23 cellular contexts compared by ENCODE assay signal in the genomic region with DNA sequence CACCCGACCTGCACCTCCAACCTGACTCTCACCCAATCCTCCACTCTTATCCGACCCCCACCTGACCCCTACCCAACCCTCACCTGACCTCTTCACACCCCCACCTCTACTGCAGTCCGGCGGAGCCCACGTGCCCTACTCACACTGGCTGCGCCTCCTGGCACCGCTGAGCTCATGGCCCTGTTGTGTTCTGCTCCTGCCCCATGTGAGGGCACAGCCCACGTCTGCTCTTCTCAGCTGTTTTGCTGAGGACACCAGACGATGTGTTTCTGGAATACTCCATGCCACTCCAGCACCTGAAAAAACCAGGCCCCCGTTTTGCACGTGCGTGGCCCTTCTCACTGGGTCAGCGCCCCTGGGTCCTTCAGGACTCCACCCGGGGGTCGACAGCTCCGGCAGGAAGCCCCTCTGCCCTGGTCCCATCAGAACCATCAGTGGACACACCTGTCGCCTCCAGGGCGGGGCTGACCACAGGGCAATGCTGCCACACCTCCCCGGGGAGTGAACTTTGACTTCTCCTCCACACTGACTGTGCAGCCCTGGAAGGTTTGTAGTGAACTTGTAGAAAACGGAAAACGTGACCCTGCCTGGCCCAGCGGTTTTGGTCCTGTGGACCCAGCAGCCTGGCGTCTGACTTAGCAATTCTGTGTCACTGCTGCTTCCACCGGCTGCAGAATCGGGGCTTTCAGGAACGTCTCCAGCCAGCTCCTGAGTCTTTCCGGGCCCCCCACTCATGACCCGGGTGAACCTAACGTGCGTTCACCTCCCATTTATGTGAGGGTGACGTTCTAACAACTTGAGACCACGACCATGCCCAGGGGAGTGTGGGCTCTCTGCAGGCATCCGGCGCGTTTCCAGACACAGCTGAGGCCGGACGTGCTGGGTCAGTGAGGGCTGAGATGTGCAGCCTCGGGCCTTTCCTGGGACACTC. TPM values are rescaled to one million over a fixed set of nuclear protein-coding genes. Genes with fewer than 3 reads are reported as not detected.
DNase-seq lines count a peak whose midpoint lies in the region; ATAC-seq, FAIRE-seq and TF ChIP-seq lines count a peak whose summit lies in the region.
"Had no signal": no experiment of that assay in that cellular context is flagged by ENCODE, and none has a peak within 500 bp of the region (broad histone marks: within the 10 kb centered on the region; RNA-seq: fewer than 3 reads in every experiment).

No MANE protein-coding gene starts in this region.

- intact Hi-C loops in kidney (cut with DNase I): no loop called here
- intact Hi-C loops in stomach (cut with DNase I; ENCODE audit: low total_unique reads): no loop called here

- H3K27me3 Mint-ChIP-seq in WTC11 (ENCODE audit: low read depth): peaks cover 20% of the 10 kb centered on the region
- H3K27me3 Mint-ChIP-seq: activated CD4-positive, alpha-beta T cell treated with anti-CD3 and anti-CD28 coated beads, Interleukin-2, amount 10 ng/mL, durations not matched to agents 7 days and 5 days; central memory CD8-positive, alpha-beta T cell had no signal

- H3K9me3 Mint-ChIP-seq in WTC11: no peaks in the 10 kb centered on the region
- H3K9me3 Mint-ChIP-seq: activated CD4-positive, alpha-beta T cell treated with anti-CD3 and anti-CD28 coated beads, Interleukin-2, amount 10 ng/mL, durations not matched to agents 7 days and 5 days; central memory CD8-positive, alpha-beta T cell; immature natural killer cell; naive thymus-derived CD8-positive, alpha-beta T cell had no signal

- no peak overlapping the region for H3K4me3 Mint-ChIP-seq in WTC11
- H3K4me3 Mint-ChIP-seq: activated CD4-positive, alpha-beta T cell treated with anti-CD3 and anti-CD28 coated beads, Interleukin-2, amount 10 ng/mL, durations not matched to agents 7 days and 5 days; central memory CD8-positive, alpha-beta T cell; immature natural killer cell; naive thymus-derived CD8-positive, alpha-beta T cell had no signal

- no peak overlapping the region for H3K9ac ChIP-seq in OCI-LY3 (ENCODE audit: low read length)
- no peak overlapping the region for H3K9ac ChIP-seq in kidney (ENCODE audit: low read length in 2 of 2)

- no peak overlapping the region for H2AFZ ChIP-seq in OCI-LY3 (ENCODE audit: low read depth, low read length)

- ATAC-seq in HG03045 (IDR thresholded peaks at IDR 0.05; ENCODE audit: unreplicated experiment) (no peak), WTC11 (no peak)
- ATAC-seq: heart left ventricle; naive thymus-derived CD8-positive, alpha-beta T cell had no signal

- WGBS in stomach, 5 donors: 61 to 69% (median 65%) methylated on average over 38 of the region's 38 CpGs

- H3K4me1 ChIP-seq in OCI-LY3 (ENCODE audit: low read length) (peaks cover 41% of the 10 kb centered on the region), kidney (ENCODE audit: control insufficient read depth in 1 of 2, insufficient read depth in 1 of 2, low read depth in 1 of 2, low read length in 2 of 2) (peaks cover 0 to 4% of the 10 kb centered on the region in 2 donors), stomach (peaks cover 10 to 25% (median 21%) of the 10 kb centered on the region in 4 donors)

- CTCF ChIA-PET in WTC11 (lab: Charles Lee): no interaction called here

- H3K27ac ChIP-seq in OCI-LY3 (ENCODE audit: low read length): no peak overlapping the region
- H3K27ac ChIP-seq in kidney (ENCODE audit: low read depth in 2 of 2, low read length in 2 of 2): peak overlapping the region in 1 of 2 donors; percentile 22
- H3K27ac ChIP-seq in stomach: no peak overlapping the region
- H3K27ac ChIP-seq: heart left ventricle, HL-60, suprapubic skin had no signal

- peak; percentile 54 for DNase-seq in kidney
- DNase-seq in stomach: peak; percentile 51
- no peak for DNase-seq in WTC11 (ENCODE audit: low spot score)
- DNase-seq: activated CD4-positive, alpha-beta T cell treated with anti-CD3 and anti-CD28 coated beads, Interleukin-2, amount 10 ng/mL, durations not matched to agents 7 days and 5 days; activated naive CD4-positive, alpha-beta T cell; AML-193; aorta; heart left ventricle; immature natural killer cell; KG1; naive thymus-derived CD8-positive, alpha-beta T cell; NCI-H2081; NCI-H510A treated with DMSO at 0.1 percent for 48 hours; stimulated activated CD4-positive, alpha-beta T cell treated with anti-CD3 and anti-CD28 coated beads, Interleukin-4, amount 100 ng/mL, for 1 hour; SW 1271 had no signal

- H3K79me2 ChIP-seq in OCI-LY3 (ENCODE audit: low read length): no peaks in the 10 kb centered on the region

- no peak overlapping the region for H3K27ac Mint-ChIP-seq in WTC11
- H3K27ac Mint-ChIP-seq: activated CD4-positive, alpha-beta T cell treated with anti-CD3 and anti-CD28 coated beads, Interleukin-2, amount 10 ng/mL, durations not matched to agents 7 days and 5 days; immature natural killer cell had no signal

- H3K36me3 Mint-ChIP-seq in WTC11: no peaks in the 10 kb centered on the region
- H3K36me3 Mint-ChIP-seq: immature natural killer cell; naive thymus-derived CD8-positive, alpha-beta T cell had no signal

- POLR2A ChIA-PET in WTC11 (lab: Charles Lee): no interaction called here

- H3K4me3 ChIP-seq in OCI-LY3 (ENCODE audit: low read length) (peak overlapping the region; percentile 73; the same call in 1 of the 2 replicates), kidney (ENCODE audit: low read length in 2 of 2) (no peak overlapping the region), stomach (no peak overlapping the region)
- H3K4me3 ChIP-seq: heart left ventricle, skin epidermis, suprapubic skin had no signal

- H3K36me3 ChIP-seq in OCI-LY3 (replicated peaks; ENCODE audit: low read depth, low read length) (no peaks in the 10 kb centered on the region), kidney (ENCODE audit: control insufficient read depth in 1 of 2, insufficient read depth in 2 of 2, low read length in 2 of 2) (no peaks in the 10 kb centered on the region), stomach (no peaks in the 10 kb centered on the region)
- H3K36me3 ChIP-seq: heart left ventricle, suprapubic skin had no signal

- H3K27me3 ChIP-seq in OCI-LY3 (ENCODE audit: low read depth, low read length): no peaks in the 10 kb centered on the region
- no peaks in the 10 kb centered on the region for H3K27me3 ChIP-seq in stomach
- H3K27me3 ChIP-seq: heart left ventricle, suprapubic skin had no signal

- no peak for FAIRE-seq in kidney (lab: Jason Lieb, UNC)
- FAIRE-seq: H54, TTC549 had no signal

- H3K9me3 ChIP-seq in OCI-LY3 (ENCODE audit: insufficient read depth, low read length) (no peaks in the 10 kb centered on the region), kidney (ENCODE audit: control insufficient read depth in 1 of 2, low read length in 2 of 2) (no peaks in the 10 kb centered on the region), stomach (no peaks in the 10 kb centered on the region)
- H3K9me3 ChIP-seq: heart left ventricle, suprapubic skin had no signal

- TF ChIP-seq POLR2A in stomach (IDR thresholded peaks at IDR 0.05): no peak

- no peak for TF ChIP-seq EP300 in stomach (IDR thresholded peaks at IDR 0.05)

- H3K4me1 Mint-ChIP-seq in WTC11: no peaks in the 10 kb centered on the region

- no peak for TF ChIP-seq CTCF in OCI-LY3 (IDR thresholded peaks at IDR 0.05; ENCODE audit: low read depth, low read length)
- TF ChIP-seq CTCF in kidney (IDR thresholded peaks at IDR 0.05; ENCODE audit: borderline replicate concordance, extremely low read depth, insufficient read depth): no peak
- TF ChIP-seq CTCF in stomach (IDR thresholded peaks at IDR 0.05): no peak
- TF ChIP-seq CTCF in WTC11 (IDR thresholded peaks at IDR 0.05): no peak

- peak overlapping the region; percentile 91 for H3K4me2 ChIP-seq in OCI-LY3 (ENCODE audit: low read length)

- no peaks in the 10 kb centered on the region for H4K20me1 ChIP-seq in OCI-LY3 (ENCODE audit: insufficient read depth, low read length)

TF ChIP-seq in WTC11, 78 proteins besides CTCF, POLR2A, EP300 and RAD21 (continues in another document):
- TF ChIP-seq TEAD4 (CRISPR knock-in tag; IDR thresholded peaks at IDR 0.05) (no peak), RORB (CRISPR knock-in tag; IDR thresholded peaks at IDR 0.05) (no peak), FOXP1 (CRISPR knock-in tag; IDR thresholded peaks at IDR 0.05; ENCODE audit: borderline replicate concordance) (no peak)
- TF ChIP-seq, protein P1, sequence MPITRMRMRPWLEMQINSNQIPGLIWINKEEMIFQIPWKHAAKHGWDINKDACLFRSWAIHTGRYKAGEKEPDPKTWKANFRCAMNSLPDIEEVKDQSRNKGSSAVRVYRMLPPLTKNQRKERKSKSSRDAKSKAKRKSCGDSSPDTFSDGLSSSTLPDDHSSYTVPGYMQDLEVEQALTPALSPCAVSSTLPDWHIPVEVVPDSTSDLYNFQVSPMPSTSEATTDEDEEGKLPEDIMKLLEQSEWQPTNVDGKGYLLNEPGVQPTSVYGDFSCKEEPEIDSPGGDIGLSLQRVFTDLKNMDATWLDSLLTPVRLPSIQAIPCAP (CRISPR knock-in tag; IDR thresholded peaks at IDR 0.05): no peak

RNA-seq across cellular contexts. Expression of a gene that starts 5.7 kb away (rescaled TPM):
- total RNA-seq in kidney: 21.7 TPM
- polyA plus RNA-seq in kidney (ENCODE audit: insufficient read depth, low read depth, low replicate concordance): 36.1 TPM
- 100 to 1,000 TPM in 2 of 5 donors, 10 to 100 TPM in 2, 1 to 10 TPM in 1; 7.6 to 133 (median 36.4) TPM for total RNA-seq in stomach
- polyA plus RNA-seq in stomach: 10 to 100 TPM; 13.5 to 25.7 (median 17.7) TPM
- 2.7 to 4.4 TPM (median 3.1 TPM) in 3 replicates for total RNA-seq in WTC11 (2021)

RNA-seq across cellular contexts. Expression of a gene that starts 12.3 kb away (rescaled TPM):
- total RNA-seq in kidney (30.6 TPM), stomach (10 to 100 TPM in 4 of 5 donors, 1 to 10 TPM in 1; 1.2 to 50.7 (median 17.5) TPM), WTC11 (2021) (19.7 to 24.4 TPM (median 23.2 TPM) in 3 replicates)
- polyA plus RNA-seq in kidney (ENCODE audit: insufficient read depth, low read depth, low replicate concordance) (36.6 TPM), stomach (10 to 100 TPM; 20.0 to 28.2 (median 26.9) TPM)

RNA-seq across cellular contexts. Expression of a gene that starts 31.2 kb away (rescaled TPM):
- total RNA-seq in kidney: 33.3 TPM
- 114 TPM for polyA plus RNA-seq in kidney (ENCODE audit: insufficient read depth, low read depth, low replicate concordance)
- 10 to 100 TPM; 13.6 to 59.5 (median 16.5) TPM for total RNA-seq in stomach
- 10 to 100 TPM; 13.0 to 18.5 (median 16.4) TPM for polyA plus RNA-seq in stomach
- 19.3 to 23.6 TPM (median 21.2 TPM) in 3 replicates for total RNA-seq in WTC11 (2021)

RNA-seq across cellular contexts. Expression of a gene that starts 47.7 kb away (rescaled TPM):
- total RNA-seq in kidney (72.8 TPM), stomach (100 to 1,000 TPM in 3 of 5 donors, 10 to 100 TPM in 2; 51.2 to 155 (median 104) TPM), WTC11 (2021) (170 to 176 TPM (median 173 TPM) in 3 replicates)
- polyA plus RNA-seq in kidney (ENCODE audit: insufficient read depth, low read depth, low replicate concordance) (78.7 TPM), stomach (100 to 1,000 TPM in 1 of 3 donors, 10 to 100 TPM in 2; 69.3 to 110 (median 75.3) TPM)

RNA-seq across cellular contexts. Expression of a gene that starts 56.0 kb away (rescaled TPM):
- total RNA-seq in kidney (65.4 TPM), stomach (100 to 1,000 TPM in 2 of 5 donors, 10 to 100 TPM in 3; 75.3 to 108 (median 92.9) TPM), WTC11 (2021) (87.1 to 96.5 TPM (median 89.1 TPM) in 3 replicates)
- polyA plus RNA-seq in kidney (ENCODE audit: insufficient read depth, low read depth, low replicate concordance) (64.7 TPM), stomach (10 to 100 TPM; 62.8 to 70.7 (median 62.9) TPM)
